ENCODE assay signal across 16 cellular contexts in genomic region chr11:78177216-78177615, GRCh38.
"Had no signal": no experiment of that assay in that cellular context is flagged by ENCODE, and none has a peak within 500 bp of the region (broad histone marks: within the 10 kb centered on the region; RNA-seq: fewer than 3 reads in every experiment).

No MANE protein-coding gene starts in this region.

- H3K4me3 Mint-ChIP-seq: naive B cell; stimulated activated naive B cell treated with anti-CD40 and anti-IgM and Interleukin-4, amounts not matched to agents 10 μg/mL and 1 μg/mL and 100 μg/mL, for 72 hours; stimulated activated naive CD8-positive, alpha-beta T cell treated with anti-CD3 and anti-CD28 coated beads, Interleukin-15, amount 100 ng/mL, for 72 hours had no signal

- H3K4me3 ChIP-seq: dorsolateral prefrontal cortex, heart left ventricle, testis, tibial nerve had no signal

- H3K27me3 ChIP-seq: dorsolateral prefrontal cortex, heart left ventricle, testis, tibial nerve had no signal

- H3K27ac ChIP-seq: heart left ventricle, testis, tibial nerve had no signal

- H3K27me3 Mint-ChIP-seq: naive B cell; stimulated activated naive B cell treated with anti-CD40 and anti-IgM and Interleukin-4, amounts not matched to agents 10 μg/mL and 1 μg/mL and 100 μg/mL, for 72 hours; stimulated activated naive CD8-positive, alpha-beta T cell treated with anti-CD3 and anti-CD28 coated beads, Interleukin-15, amount 100 ng/mL, for 72 hours had no signal

- H3K9me3 ChIP-seq: heart left ventricle, testis, tibial nerve had no signal

- DNase-seq: cortex of kidney; effector CD8-positive, alpha-beta T cell; foreskin melanocyte; heart left ventricle; hippocampal formation; kidney glomerular epithelial cell; mesendoderm; naive B cell; stimulated activated CD4-positive, alpha-beta T cell treated with anti-CD3 and anti-CD28 coated beads, Interleukin-2, amount 100 ng/mL, for 24 hours; stimulated activated CD4-positive, alpha-beta T cell treated with anti-CD3 and anti-CD28 coated beads, Interleukin-4, amount 100 ng/mL, for 4 hours; stimulated activated naive B cell treated with anti-CD40 and anti-IgM and Interleukin-4, amounts not matched to agents 10 μg/mL and 1 μg/mL and 100 μg/mL, for 72 hours; stimulated activated naive CD8-positive, alpha-beta T cell treated with anti-CD3 and anti-CD28 coated beads, Interleukin-15, amount 100 ng/mL, for 72 hours; testis had no signal

- H3K27ac Mint-ChIP-seq: stimulated activated naive CD8-positive, alpha-beta T cell treated with anti-CD3 and anti-CD28 coated beads, Interleukin-15, amount 100 ng/mL, for 72 hours had no signal

- H3K4me1 ChIP-seq: testis, tibial nerve had no signal

- ATAC-seq: heart left ventricle; sciatic nerve; stimulated activated naive B cell treated with anti-CD40 and anti-IgM and Interleukin-4, amounts not matched to agents 10 μg/mL and 1 μg/mL and 100 μg/mL, for 72 hours; stimulated activated naive CD8-positive, alpha-beta T cell treated with anti-CD3 and anti-CD28 coated beads, Interleukin-15, amount 100 ng/mL, for 72 hours had no signal
